ENCODE assay signal across 8 cellular contexts in genomic region chr1:114669562-114670082, GRCh38. TPM values are rescaled to one million over a fixed set of nuclear protein-coding genes. Genes with fewer than 3 reads are reported as not detected.
DNase-seq lines count a peak whose midpoint lies in the region; ATAC-seq and TF ChIP-seq lines count a peak whose summit lies in the region.

A gene with protein sequence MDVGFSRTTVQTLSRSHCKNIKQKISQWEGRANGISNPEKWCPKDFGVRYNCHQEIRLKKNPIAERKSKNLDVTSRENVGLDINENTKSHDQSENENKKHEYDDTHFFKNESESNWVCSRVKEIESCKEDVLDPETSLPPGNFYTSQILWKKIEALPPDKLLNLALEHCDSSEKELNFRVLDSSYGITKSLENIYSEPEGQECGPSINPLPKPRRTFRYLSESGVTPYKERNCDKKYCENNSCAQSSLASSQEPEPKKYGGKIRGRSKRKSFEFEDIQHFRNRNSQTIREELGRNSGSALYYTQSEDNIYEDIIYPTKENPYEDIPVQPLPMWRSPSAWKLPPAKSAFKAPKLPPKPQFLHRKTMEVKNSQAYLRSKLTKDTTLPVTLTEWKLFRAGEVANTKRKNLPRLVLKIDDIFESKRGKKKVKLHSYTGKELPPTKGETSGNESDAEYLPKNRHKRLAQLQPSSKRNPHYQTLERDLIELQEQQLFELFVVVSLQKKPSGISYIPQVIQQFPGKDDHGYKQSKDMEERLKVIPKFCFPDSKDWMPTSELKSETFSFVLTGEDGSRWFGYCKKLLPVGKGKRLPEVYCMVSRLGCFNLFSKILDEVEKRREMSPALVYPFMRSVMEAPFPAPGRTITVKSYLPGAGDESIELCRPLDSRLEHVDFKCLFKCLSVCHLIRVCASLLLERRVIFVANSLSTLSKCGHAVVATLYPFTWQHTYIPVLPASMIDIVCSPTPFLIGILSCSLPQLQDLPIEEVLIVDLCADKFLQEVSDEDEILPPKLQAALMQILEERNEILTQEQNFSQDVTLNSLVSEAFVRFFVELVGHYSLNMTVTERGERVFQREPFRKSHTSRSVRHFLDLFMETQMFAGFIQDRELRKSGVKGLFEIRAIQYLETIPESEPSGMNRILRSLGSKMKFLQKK (minus strand): TSS chr1:114670049. CDS start chr1:114625984, 44,065 bp downstream.

- no peak for TF ChIP-seq CTCF in fibroblast of mammary gland (conservative IDR thresholded peaks at IDR 0.05; ENCODE audit: control insufficient read depth, insufficient read depth, low read depth, low read length)
- no peak for TF ChIP-seq CTCF in ovary (IDR thresholded peaks at IDR 0.05)

- intact Hi-C loops in ovary (cut with DNase I): no loop called here

- H3K4me1 ChIP-seq in SJSA1 (replicated peaks): peaks cover 9% of the 10 kb centered on the region; the same call in 1 of the 2 replicates
- peaks cover 3% of the 10 kb centered on the region for H3K4me1 ChIP-seq in ovary (ENCODE audit: insufficient read depth)

- no peaks in the 10 kb centered on the region for H3K9me3 ChIP-seq in SJSA1 (replicated peaks)
- no peaks in the 10 kb centered on the region for H3K9me3 ChIP-seq in ovary

- no peaks in the 10 kb centered on the region for H3K9me3 Mint-ChIP-seq in activated T-cell treated with anti-CD3 and anti-CD28 coated beads, Interleukin-2, amount 50 U/mL, for 72 hours

- peaks cover 0 to 2% of the 10 kb centered on the region in 2 donors for H3K36me3 Mint-ChIP-seq in activated T-cell treated with anti-CD3 and anti-CD28 coated beads, Interleukin-2, amount 50 U/mL, for 72 hours (ENCODE audit: insufficient read depth in 2 of 2)

- no peak for DNase-seq in activated T-cell treated with anti-CD3 and anti-CD28 coated beads, Interleukin-2, amount 50 U/mL, for 72 hours
- DNase-seq in activated T-cell treated with anti-CD3 and anti-CD28 coated beads for 4 hours (no peak), SJSA1 (ENCODE audit: low read depth in 1 of 2, low spot score in 2 of 2) (peak in 1 of 2 experiments; percentile 75), fibroblast of mammary gland (ENCODE audit: low read depth) (no peak), ovary (no peak), A172 (ENCODE audit: low spot score) (no peak), epidermal melanocyte (ENCODE audit: insufficient read length, low spot score) (no peak)

- H3K36me3 ChIP-seq in SJSA1 (no peaks in the 10 kb centered on the region), ovary (no peaks in the 10 kb centered on the region)

- TF ChIP-seq EP300 in ovary (IDR thresholded peaks at IDR 0.05): no peak

- peaks cover 10% of the 10 kb centered on the region for H3K4me1 Mint-ChIP-seq in activated T-cell treated with anti-CD3 and anti-CD28 coated beads, Interleukin-2, amount 50 U/mL, for 72 hours (ENCODE audit: low read depth)

- H3K27ac ChIP-seq in SJSA1 (no peak within 1 kb of the TSS; the same call in 1 of the 2 replicates), ovary (peak within 1 kb of the TSS; percentile 32 to 46)

- peaks cover 15% of the 10 kb centered on the region for H3K27me3 ChIP-seq in SJSA1 (replicated peaks)
- H3K27me3 ChIP-seq in ovary: no peaks in the 10 kb centered on the region

- ATAC-seq in activated T-cell treated with anti-CD3 and anti-CD28 coated beads, Interleukin-2, amount 50 U/mL, for 72 hours (replicated peaks in 1 of 2): peak; percentile 69 to 74
- ATAC-seq in HG02884 (IDR thresholded peaks at IDR 0.05; ENCODE audit: unreplicated experiment): peak; percentile 56

- no peak for TF ChIP-seq POLR2A in ovary (IDR thresholded peaks at IDR 0.05)

- peak within 1 kb of the TSS; percentile 90 to 96 for H3K4me3 Mint-ChIP-seq in activated T-cell treated with anti-CD3 and anti-CD28 coated beads, Interleukin-2, amount 50 U/mL, for 72 hours

- H3K27me3 Mint-ChIP-seq in activated T-cell treated with anti-CD3 and anti-CD28 coated beads, Interleukin-2, amount 50 U/mL, for 72 hours (ENCODE audit: low read depth): peaks cover 31% of the 10 kb centered on the region

- H3K4me3 ChIP-seq in SJSA1 (peak within 1 kb of the TSS; percentile 53), fibroblast of mammary gland (ENCODE audit: control insufficient read depth, low read depth, low read length) (peak within 1 kb of the TSS; percentile 81), ovary (peak within 1 kb of the TSS; percentile 82)

- H3K27ac Mint-ChIP-seq in activated T-cell treated with anti-CD3 and anti-CD28 coated beads, Interleukin-2, amount 50 U/mL, for 72 hours: no peak within 1 kb of the TSS

- WGBS in ovary, 3 donors: 0 to 1% (median 1%) methylated on average over 39 to 50 of the region's 50 CpGs

RNA-seq across cellular contexts. Expression of the gene that starts here (rescaled TPM):
- 1 to 10 TPM in 1 of 2 donors, under 1 TPM in 1; 0.88 to 2.2 TPM for total RNA-seq in activated T-cell treated with anti-CD3 and anti-CD28 coated beads, Interleukin-2, amount 50 U/mL, for 72 hours
- 1.5 TPM in 2 replicates for total RNA-seq in SJSA1 (2014; rRNA removed; shearing (Covaris generic))
- 1 to 10 TPM; 2.2 to 3.6 (median 2.6) TPM for total RNA-seq in ovary
- polyA plus RNA-seq in ovary: 1 to 10 TPM; 1.5 to 2.9 TPM
- 0.81 and 1.3 TPM in 2 replicates for total RNA-seq in A172 (2014; rRNA removed; shearing (Covaris generic))
